ENCODE assay signal across 1 cellular context in genomic region chr19:1948676-1949075, GRCh38.
TF ChIP-seq lines count a peak whose summit lies in the region.

No MANE protein-coding gene starts in this region.

TF ChIP-seq in WTC11, 78 proteins besides CTCF, POLR2A, EP300 and RAD21 (continued from another document):
- TF ChIP-seq ZNF219 (CRISPR knock-in tag; IDR thresholded peaks at IDR 0.05; ENCODE audit: borderline replicate concordance) (no peak), KAT7 (CRISPR knock-in tag; IDR thresholded peaks at IDR 0.05; ENCODE audit: borderline replicate concordance) (no peak), EMX1 (CRISPR knock-in tag; IDR thresholded peaks at IDR 0.05) (no peak), E2F1 (CRISPR knock-in tag; IDR thresholded peaks at IDR 0.05) (no peak)
